In the genomic region with DNA sequence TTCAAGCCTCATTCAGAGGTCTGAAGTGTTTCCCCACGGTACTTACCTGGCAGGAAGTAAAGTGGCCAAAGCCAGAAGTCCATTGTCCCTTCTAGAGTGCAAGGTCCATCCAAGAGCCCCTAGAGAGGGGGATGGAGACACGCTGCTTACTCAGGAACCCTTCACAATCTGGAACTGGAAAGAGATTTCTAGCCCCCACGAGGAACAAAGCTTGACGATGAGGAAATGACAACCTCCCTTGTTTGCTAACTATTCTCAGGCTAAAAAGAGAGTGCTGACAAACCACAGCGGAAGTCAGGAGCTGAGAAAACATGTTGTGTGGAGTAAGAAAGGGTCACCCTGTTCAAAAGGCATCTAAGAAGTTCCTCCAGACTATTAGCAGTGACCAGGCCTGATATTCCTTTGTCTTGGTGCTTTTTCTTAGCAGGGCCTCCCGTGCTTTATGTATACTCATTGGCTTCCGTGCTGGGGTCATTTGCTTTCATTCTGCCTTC, we compare ENCODE assay signal across 9 cellular contexts. TPM values are rescaled to one million over a fixed set of nuclear protein-coding genes. Genes with fewer than 3 reads are reported as not detected.
DNase-seq lines count a peak whose midpoint lies in the region; ATAC-seq and TF ChIP-seq lines count a peak whose summit lies in the region.
"Had no signal": no experiment of that assay in that cellular context is flagged by ENCODE, and none has a peak within 500 bp of the region (broad histone marks: within the 10 kb centered on the region; RNA-seq: fewer than 3 reads in every experiment).

Gene FCMR, minus strand, starts transcription at position 170 of the 494 bp plus-strand sequence. Its CDS starts 87 bp downstream, at position 83.

- intact Hi-C loops in left cardiac atrium (cut with DNase I): no loop called here
- intact Hi-C loops in left ventricle myocardium inferior (cut with micrococcal nuclease): no loop called here

- H3K4me3 ChIP-seq in left ventricle myocardium inferior: no peak within 1 kb of the TSS

- H3K36me3 ChIP-seq in left ventricle myocardium inferior: no peaks in the 10 kb centered on the region

- DNase-seq in left cardiac atrium (no peak), left ventricle myocardium inferior (no peak), SIG-M5 treated with dmso at 0.1 percent for 504 hours (lab: John Stamatoyannopoulos, UW; ENCODE audit: unreplicated experiment) (peak; percentile 96), germinal center (ENCODE audit: low spot score) (peak; percentile 44), ureter (ENCODE audit: low spot score) (peak; percentile 51)

- no peak within 1 kb of the TSS for H3K27ac ChIP-seq in left ventricle myocardium inferior (replicated peaks)

- H3K4me1 ChIP-seq in left ventricle myocardium inferior: peaks cover 5% of the 10 kb centered on the region

- H3K27me3 ChIP-seq in left ventricle myocardium inferior (ENCODE audit: low read depth): no peaks in the 10 kb centered on the region

- no peaks in the 10 kb centered on the region for H3K9me3 ChIP-seq in left ventricle myocardium inferior (replicated peaks)

- TF ChIP-seq CTCF in left ventricle myocardium inferior (IDR thresholded peaks at IDR 0.05; ENCODE audit: borderline replicate concordance): no peak

- ATAC-seq in left cardiac atrium (peak; percentile 31 to 43), HG02973 (IDR thresholded peaks at IDR 0.05; ENCODE audit: unreplicated experiment) (no peak), HG03108 (IDR thresholded peaks at IDR 0.05; ENCODE audit: unreplicated experiment) (no peak), SK-N-SH treated with all-trans-retinoic acid at 6 μM for 48 hours (no peak)

TF ChIP-seq in SK-N-SH treated with all-trans-retinoic acid at 6 μM for 48 hours, 23 proteins besides CTCF, POLR2A, EP300 and RAD21:
- TF ChIP-seq ZNF565 (CRISPR knock-in tag; conservative IDR thresholded peaks at IDR 0.05; ENCODE audit: low read depth) (no peak), ESRRG (CRISPR knock-in tag; IDR thresholded peaks at IDR 0.05) (no peak), POU6F1 (CRISPR knock-in tag; IDR thresholded peaks at IDR 0.05; ENCODE audit: borderline replicate concordance, low read depth) (no peak), RARB (CRISPR knock-in tag; IDR thresholded peaks at IDR 0.05) (no peak), ZC3H10 (CRISPR knock-in tag; IDR thresholded peaks at IDR 0.05) (no peak), GLIS3 (CRISPR knock-in tag; IDR thresholded peaks at IDR 0.05) (no peak)

RNA-seq across cellular contexts. Expression of gene FCMR, which starts in this region (rescaled TPM):
- 1 to 10 TPM; 3.2 to 4.5 TPM for total RNA-seq in left cardiac atrium
- total RNA-seq in left ventricle myocardium inferior: 3.3 TPM
- total RNA-seq in ureter: 17.1 TPM
- total RNA-seq: endothelial cell of umbilical vein had no signal

Comparison
In these comparisons a context has a peak if more than half of its experiments do, and no peak if none do; other contexts are left out.
1. ATAC-seq: peak in left cardiac atrium (2 of 2); none in HG02973 (single experiment), HG03108 (single experiment) and SK-N-SH treated with all-trans-retinoic acid at 6 μM for 48 hours (single experiment).
2. DNase-seq: peak in SIG-M5 treated with dmso at 0.1 percent for 504 hours (single experiment), germinal center (single experiment) and ureter (single experiment); none in left cardiac atrium (single experiment) and left ventricle myocardium inferior (single experiment).